In the genomic region with DNA sequence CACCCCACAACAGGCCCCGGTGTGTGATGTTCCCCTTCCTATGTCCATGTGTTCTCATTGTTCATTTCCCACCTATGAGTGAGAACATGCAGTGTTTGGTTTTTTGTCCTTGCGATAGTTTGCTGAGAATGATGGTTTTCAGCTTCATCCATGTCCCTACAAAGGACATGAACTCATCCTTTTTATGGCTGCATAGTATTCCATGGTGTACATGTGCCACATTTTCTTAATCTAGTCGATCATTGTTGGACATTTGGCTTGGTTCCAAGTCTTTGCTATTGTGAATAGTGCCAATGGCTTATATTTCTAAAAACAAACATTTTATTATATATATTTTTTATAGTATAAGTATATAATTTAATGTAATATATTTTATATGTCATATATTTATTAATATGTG, we compare ENCODE assay signal across 4 cellular contexts.
DNase-seq lines count a peak whose midpoint lies in the region; ATAC-seq, FAIRE-seq and TF ChIP-seq lines count a peak whose summit lies in the region.
"Not testable (repeated sequence)": the region's sequence is repeated elsewhere in the genome, so short reads cannot be mapped to it uniquely, and the experiment has no call there.

No MANE protein-coding gene starts in this region.

- H3K9me1 ChIP-seq in K562 (ENCODE audit: control insufficient read depth, insufficient read depth, low read length), result not testable (repeated sequence)

- TF ChIP-seq RAD21 in K562 (CRISPR knock-in tag; conservative IDR thresholded peaks at IDR 0.05 in 1 of 2, IDR thresholded peaks at IDR 0.05 in 1 of 2), result not testable (repeated sequence)

- TF ChIP-seq EP300 in K562 (IDR thresholded peaks at IDR 0.05; ENCODE audit: low read length), result not testable (repeated sequence)

- not testable (repeated sequence) for H3K4me1 ChIP-seq in HEK293 (ENCODE audit: control insufficient read depth, insufficient read depth, low read length); K562 (replicated peaks in 1 of 2; ENCODE audit: control insufficient read depth in 2 of 2, insufficient read depth in 2 of 2, low read length in 2 of 2)

- in situ Hi-C loops in K562 (cut with MboI), result loop anchor here (25.0 kb wide), 1 partner anchor 214 kb away; no protein-coding TSS in a partner anchor

- not testable (repeated sequence) for H3K4me2 ChIP-seq in K562 (ENCODE audit: insufficient read depth, low read length)

- not testable (repeated sequence) for ATAC-seq in SK-N-SH treated with all-trans-retinoic acid at 6 μM for 48 hours, K562

- intact Hi-C loops in K562 (cut with micrococcal nuclease), result not testable (repeated sequence)

- CTCF ChIA-PET in HEK293 (lab: Yijun Ruan, JAX); K562 (lab: Yijun Ruan, JAX; ENCODE audit: low intra/inter-chr PET ratio): not testable (repeated sequence)

- H3K9me3 ChIP-seq in HEK293 (ENCODE audit: control insufficient read depth, insufficient read depth, low read depth, low read length); K562 (replicated peaks; ENCODE audit: control insufficient read depth, insufficient read depth, low read depth, low read length): not testable (repeated sequence)

- not testable (repeated sequence) for H3K9ac ChIP-seq in K562 (ENCODE audit: insufficient read depth in 1 of 2, low read depth in 2 of 2, low read length in 2 of 2)

- whole genome bisulfite sequencing in K562 (ENCODE audit: insufficient coverage, low coverage, missing lambda C conversion rate), result 63% methylated on average over 1 of the region's 3 CpGs

- not testable (repeated sequence) for DNase-seq in K562 (ENCODE audit: extremely low read depth in 1 of 4, low spot score in 3 of 4)

- POLR2A ChIA-PET in HEK293 (lab: Yijun Ruan, JAX); K562 (lab: Yijun Ruan, JAX): not testable (repeated sequence)

- not testable (repeated sequence) for H2AFZ ChIP-seq in K562 (ENCODE audit: low read depth, low read length)

- H3K27me3 ChIP-seq in K562 (ENCODE audit: control insufficient read depth in 2 of 2, insufficient read depth in 2 of 2, low read length in 2 of 2), result not testable (repeated sequence)

- H3K4me3 ChIP-seq in HEK293 (ENCODE audit: low read depth, low read length); K562: not testable (repeated sequence)

- H3K79me2 ChIP-seq in K562 (ENCODE audit: control insufficient read depth, insufficient read depth, low read length), result not testable (repeated sequence)

- peak; percentile 96 for FAIRE-seq in G401.6 (lab: Jason Lieb, UNC)
- not testable (repeated sequence) for FAIRE-seq in K562 (lab: Jason Lieb, UNC)

- not testable (repeated sequence) for H3K36me3 ChIP-seq in HEK293 (ENCODE audit: control insufficient read depth in 2 of 2, insufficient read depth in 1 of 2, low read length in 2 of 2); K562 (ENCODE audit: control insufficient read depth, insufficient read depth, low read length)

- not testable (repeated sequence) for H3K27ac ChIP-seq in HEK293 (ENCODE audit: extremely low read depth, low read depth, low read length); K562 (ENCODE audit: extremely low read depth, low read depth, low read length)

- not testable (repeated sequence) for TF ChIP-seq POLR2A in K562 (conservative IDR thresholded peaks at IDR 0.05)

- not testable (repeated sequence) for H4K20me1 ChIP-seq in K562 (replicated peaks; ENCODE audit: control insufficient read depth, insufficient read depth, low read length)

- not testable (repeated sequence) for TF ChIP-seq CTCF in HEK293 (tag by site-specific recombination; IDR thresholded peaks at IDR 0.05); K562 (IDR thresholded peaks at IDR 0.05 in 2 of 3, conservative IDR thresholded peaks at IDR 0.05 in 1 of 3; ENCODE audit: insufficient read depth in 2 of 3, low read depth in 1 of 3, low read length in 3 of 3)

- BruUV-seq in K562 (replicated peaks; lab: Mats Ljungman, UMichigan), result not testable (repeated sequence)

TF ChIP-seq in HEK293, 187 proteins besides CTCF, POLR2A, EP300 and RAD21:
- peak; percentile 91 for TF ChIP-seq ZNF146 (tag by site-specific recombination; IDR thresholded peaks at IDR 0.05)

TF ChIP-seq in SK-N-SH treated with all-trans-retinoic acid at 6 μM for 48 hours, 23 proteins besides CTCF, POLR2A, EP300 and RAD21:
- TF ChIP-seq ZNF8 (CRISPR knock-in tag; IDR thresholded peaks at IDR 0.05), result peak; percentile 67

TF ChIP-seq in K562, 482 proteins besides CTCF, POLR2A, EP300 and RAD21:
- TF ChIP-seq NFIC (IDR thresholded peaks at IDR 0.05) (peak; percentile 63), ZNF146 (CRISPR knock-in tag; IDR thresholded peaks at IDR 0.05; ENCODE audit: unreplicated experiment) (peak; percentile 14)
